In the genomic region with DNA sequence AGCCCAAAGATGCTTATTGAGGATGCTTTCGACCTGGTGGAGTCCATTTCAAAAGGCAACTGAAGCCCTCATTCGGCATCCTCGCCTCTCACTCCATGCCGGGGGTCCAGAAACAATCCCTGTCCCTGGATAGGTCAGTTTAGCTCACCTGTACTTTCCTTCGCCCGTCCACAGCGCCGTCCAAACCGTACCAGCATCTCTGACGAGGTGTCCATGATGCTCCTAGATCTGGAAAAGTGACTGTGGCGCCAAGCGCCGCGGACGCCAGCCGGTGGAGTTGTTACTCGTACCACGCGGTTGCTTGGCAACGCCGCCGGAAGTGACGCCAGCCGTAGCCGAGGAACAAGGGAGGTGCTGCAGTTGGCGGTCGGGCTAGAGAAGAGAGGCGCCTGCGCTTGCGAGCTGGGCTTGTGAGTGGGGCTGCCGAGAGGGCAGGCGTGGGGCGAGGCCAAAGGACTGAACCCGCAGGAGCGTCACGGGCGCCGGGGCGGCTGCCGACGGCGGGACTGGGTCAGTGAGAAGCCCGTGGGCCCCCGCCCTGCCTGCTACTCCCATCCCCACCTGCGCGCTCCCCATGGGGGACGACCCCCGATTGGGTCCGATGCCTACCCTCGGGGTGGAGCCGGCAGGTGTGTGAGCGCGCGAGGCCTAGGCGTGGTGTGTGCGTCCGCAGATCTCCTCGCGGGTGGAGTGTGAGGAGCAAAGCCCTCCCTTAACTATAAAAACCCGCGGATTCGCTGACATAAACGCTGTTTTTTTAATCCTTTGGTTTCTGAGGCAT, we compare ENCODE assay signal across 1 cellular context.
TF ChIP-seq lines count a peak whose summit lies in the region.

A gene with protein sequence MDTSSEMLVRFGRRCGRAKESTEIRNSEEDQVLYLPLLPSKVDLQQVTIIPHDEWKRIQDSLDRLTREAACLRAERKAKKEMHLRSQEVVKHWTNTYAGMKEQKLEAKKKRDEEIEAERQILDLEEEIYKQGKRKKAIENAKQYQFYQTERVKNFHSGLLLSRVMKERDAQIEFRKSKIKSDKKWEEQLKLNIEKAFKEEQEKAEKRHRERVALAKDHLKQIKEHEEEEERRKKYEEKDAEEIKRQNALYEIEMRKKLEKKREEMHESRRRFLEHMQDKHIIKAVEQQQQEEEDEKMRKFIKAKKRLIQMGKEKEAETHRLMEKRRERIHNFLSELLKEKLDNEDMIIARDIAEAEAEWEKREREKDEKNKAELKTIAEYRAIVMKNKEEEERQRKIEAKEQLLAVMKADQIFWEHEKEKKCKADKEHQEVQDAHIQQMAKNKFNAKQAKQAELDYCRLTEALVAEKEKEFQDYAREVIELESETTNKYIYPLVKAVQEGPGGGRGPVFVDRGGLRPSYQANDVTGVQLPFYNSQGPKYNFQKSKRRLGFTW (minus strand): TSS at position 293 of the 781 bp plus-strand sequence. CDS start 78 bp downstream, at position 215.
A gene with protein sequence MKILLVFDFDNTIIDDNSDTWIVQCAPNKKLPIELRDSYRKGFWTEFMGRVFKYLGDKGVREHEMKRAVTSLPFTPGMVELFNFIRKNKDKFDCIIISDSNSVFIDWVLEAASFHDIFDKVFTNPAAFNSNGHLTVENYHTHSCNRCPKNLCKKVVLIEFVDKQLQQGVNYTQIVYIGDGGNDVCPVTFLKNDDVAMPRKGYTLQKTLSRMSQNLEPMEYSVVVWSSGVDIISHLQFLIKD (plus strand): TSS at position 357 of the 781 bp plus-strand sequence. CDS start 6,503 bp downstream, outside the sequence.

TF ChIP-seq in GM12878, 131 proteins besides CTCF, POLR2A, EP300 and RAD21 (continued from another document):
- TF ChIP-seq, protein P1, sequence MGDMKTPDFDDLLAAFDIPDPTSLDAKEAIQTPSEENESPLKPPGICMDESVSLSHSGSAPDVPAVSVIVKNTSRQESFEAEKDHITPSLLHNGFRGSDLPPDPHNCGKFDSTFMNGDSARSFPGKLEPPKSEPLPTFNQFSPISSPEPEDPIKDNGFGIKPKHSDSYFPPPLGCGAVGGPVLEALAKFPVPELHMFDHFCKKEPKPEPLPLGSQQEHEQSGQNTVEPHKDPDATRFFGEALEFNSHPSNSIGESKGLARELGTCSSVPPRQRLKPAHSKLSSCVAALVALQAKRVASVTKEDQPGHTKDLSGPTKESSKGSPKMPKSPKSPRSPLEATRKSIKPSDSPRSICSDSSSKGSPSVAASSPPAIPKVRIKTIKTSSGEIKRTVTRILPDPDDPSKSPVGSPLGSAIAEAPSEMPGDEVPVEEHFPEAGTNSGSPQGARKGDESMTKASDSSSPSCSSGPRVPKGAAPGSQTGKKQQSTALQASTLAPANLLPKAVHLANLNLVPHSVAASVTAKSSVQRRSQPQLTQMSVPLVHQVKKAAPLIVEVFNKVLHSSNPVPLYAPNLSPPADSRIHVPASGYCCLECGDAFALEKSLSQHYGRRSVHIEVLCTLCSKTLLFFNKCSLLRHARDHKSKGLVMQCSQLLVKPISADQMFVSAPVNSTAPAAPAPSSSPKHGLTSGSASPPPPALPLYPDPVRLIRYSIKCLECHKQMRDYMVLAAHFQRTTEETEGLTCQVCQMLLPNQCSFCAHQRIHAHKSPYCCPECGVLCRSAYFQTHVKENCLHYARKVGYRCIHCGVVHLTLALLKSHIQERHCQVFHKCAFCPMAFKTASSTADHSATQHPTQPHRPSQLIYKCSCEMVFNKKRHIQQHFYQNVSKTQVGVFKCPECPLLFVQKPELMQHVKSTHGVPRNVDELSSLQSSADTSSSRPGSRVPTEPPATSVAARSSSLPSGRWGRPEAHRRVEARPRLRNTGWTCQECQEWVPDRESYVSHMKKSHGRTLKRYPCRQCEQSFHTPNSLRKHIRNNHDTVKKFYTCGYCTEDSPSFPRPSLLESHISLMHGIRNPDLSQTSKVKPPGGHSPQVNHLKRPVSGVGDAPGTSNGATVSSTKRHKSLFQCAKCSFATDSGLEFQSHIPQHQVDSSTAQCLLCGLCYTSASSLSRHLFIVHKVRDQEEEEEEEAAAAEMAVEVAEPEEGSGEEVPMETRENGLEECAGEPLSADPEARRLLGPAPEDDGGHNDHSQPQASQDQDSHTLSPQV (IDR thresholded peaks at IDR 0.05): no peak
- TF ChIP-seq SUPT20H (IDR thresholded peaks at IDR 0.05; ENCODE audit: borderline replicate concordance, control insufficient read depth, low read depth, low read length) (no peak), NBN (IDR thresholded peaks at IDR 0.05) (peak; percentile 68), BRCA1 (IDR thresholded peaks at IDR 0.05; ENCODE audit: low read depth, low read length) (no peak), CHD2 (IDR thresholded peaks at IDR 0.05; ENCODE audit: borderline replicate concordance, low read depth, low read length) (0 out of 2 replicates have a peak, but pooled peaks have one; percentile 41), FOS (IDR thresholded peaks at IDR 0.05; ENCODE audit: borderline replicate concordance, extremely low read depth, insufficient read length) (no peak), SREBF1 (IDR thresholded peaks at IDR 0.05; ENCODE audit: low read length) (no peak), ZZZ3 (IDR thresholded peaks at IDR 0.05; ENCODE audit: control insufficient read depth, insufficient read length, low read depth) (no peak), MXI1 (IDR thresholded peaks at IDR 0.05; ENCODE audit: low read depth, low read length) (peak; percentile 90), CBFB (IDR thresholded peaks at IDR 0.05; ENCODE audit: low read depth) (no peak), ZNF217 (IDR thresholded peaks at IDR 0.05) (no peak), NRF1 (conservative IDR thresholded peaks at IDR 0.05; ENCODE audit: low read depth, low read length) (peak; percentile 50), PAX8 (IDR thresholded peaks at IDR 0.05) (no peak), SUZ12 (IDR thresholded peaks at IDR 0.05; ENCODE audit: unreplicated experiment) (no peak), NR2C1 (IDR thresholded peaks at IDR 0.05) (no peak), FOXM1 (IDR thresholded peaks at IDR 0.05; ENCODE audit: low read depth, low read length) (no peak), RELA (IDR thresholded peaks at IDR 0.05; ENCODE audit: borderline replicate concordance, partially characterized antibody) (no peak), EZH2 (IDR thresholded peaks at IDR 0.05; ENCODE audit: borderline replicate concordance, control insufficient read depth, low read depth, low read length) (no peak), ESRRA (IDR thresholded peaks at IDR 0.05; ENCODE audit: low read length) (no peak)
- TF ChIP-seq, protein P2, sequence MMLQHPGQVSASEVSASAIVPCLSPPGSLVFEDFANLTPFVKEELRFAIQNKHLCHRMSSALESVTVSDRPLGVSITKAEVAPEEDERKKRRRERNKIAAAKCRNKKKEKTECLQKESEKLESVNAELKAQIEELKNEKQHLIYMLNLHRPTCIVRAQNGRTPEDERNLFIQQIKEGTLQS (IDR thresholded peaks at IDR 0.05; ENCODE audit: borderline replicate concordance, extremely low read depth, low read depth, low read length): no peak
- TF ChIP-seq, protein P3, sequence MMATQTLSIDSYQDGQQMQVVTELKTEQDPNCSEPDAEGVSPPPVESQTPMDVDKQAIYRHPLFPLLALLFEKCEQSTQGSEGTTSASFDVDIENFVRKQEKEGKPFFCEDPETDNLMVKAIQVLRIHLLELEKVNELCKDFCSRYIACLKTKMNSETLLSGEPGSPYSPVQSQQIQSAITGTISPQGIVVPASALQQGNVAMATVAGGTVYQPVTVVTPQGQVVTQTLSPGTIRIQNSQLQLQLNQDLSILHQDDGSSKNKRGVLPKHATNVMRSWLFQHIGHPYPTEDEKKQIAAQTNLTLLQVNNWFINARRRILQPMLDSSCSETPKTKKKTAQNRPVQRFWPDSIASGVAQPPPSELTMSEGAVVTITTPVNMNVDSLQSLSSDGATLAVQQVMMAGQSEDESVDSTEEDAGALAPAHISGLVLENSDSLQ (IDR thresholded peaks at IDR 0.05): no peak
- TF ChIP-seq, protein P4, sequence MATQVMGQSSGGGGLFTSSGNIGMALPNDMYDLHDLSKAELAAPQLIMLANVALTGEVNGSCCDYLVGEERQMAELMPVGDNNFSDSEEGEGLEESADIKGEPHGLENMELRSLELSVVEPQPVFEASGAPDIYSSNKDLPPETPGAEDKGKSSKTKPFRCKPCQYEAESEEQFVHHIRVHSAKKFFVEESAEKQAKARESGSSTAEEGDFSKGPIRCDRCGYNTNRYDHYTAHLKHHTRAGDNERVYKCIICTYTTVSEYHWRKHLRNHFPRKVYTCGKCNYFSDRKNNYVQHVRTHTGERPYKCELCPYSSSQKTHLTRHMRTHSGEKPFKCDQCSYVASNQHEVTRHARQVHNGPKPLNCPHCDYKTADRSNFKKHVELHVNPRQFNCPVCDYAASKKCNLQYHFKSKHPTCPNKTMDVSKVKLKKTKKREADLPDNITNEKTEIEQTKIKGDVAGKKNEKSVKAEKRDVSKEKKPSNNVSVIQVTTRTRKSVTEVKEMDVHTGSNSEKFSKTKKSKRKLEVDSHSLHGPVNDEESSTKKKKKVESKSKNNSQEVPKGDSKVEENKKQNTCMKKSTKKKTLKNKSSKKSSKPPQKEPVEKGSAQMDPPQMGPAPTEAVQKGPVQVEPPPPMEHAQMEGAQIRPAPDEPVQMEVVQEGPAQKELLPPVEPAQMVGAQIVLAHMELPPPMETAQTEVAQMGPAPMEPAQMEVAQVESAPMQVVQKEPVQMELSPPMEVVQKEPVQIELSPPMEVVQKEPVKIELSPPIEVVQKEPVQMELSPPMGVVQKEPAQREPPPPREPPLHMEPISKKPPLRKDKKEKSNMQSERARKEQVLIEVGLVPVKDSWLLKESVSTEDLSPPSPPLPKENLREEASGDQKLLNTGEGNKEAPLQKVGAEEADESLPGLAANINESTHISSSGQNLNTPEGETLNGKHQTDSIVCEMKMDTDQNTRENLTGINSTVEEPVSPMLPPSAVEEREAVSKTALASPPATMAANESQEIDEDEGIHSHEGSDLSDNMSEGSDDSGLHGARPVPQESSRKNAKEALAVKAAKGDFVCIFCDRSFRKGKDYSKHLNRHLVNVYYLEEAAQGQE (IDR thresholded peaks at IDR 0.05; ENCODE audit: low read depth, low read length): no peak
- TF ChIP-seq, protein P5, sequence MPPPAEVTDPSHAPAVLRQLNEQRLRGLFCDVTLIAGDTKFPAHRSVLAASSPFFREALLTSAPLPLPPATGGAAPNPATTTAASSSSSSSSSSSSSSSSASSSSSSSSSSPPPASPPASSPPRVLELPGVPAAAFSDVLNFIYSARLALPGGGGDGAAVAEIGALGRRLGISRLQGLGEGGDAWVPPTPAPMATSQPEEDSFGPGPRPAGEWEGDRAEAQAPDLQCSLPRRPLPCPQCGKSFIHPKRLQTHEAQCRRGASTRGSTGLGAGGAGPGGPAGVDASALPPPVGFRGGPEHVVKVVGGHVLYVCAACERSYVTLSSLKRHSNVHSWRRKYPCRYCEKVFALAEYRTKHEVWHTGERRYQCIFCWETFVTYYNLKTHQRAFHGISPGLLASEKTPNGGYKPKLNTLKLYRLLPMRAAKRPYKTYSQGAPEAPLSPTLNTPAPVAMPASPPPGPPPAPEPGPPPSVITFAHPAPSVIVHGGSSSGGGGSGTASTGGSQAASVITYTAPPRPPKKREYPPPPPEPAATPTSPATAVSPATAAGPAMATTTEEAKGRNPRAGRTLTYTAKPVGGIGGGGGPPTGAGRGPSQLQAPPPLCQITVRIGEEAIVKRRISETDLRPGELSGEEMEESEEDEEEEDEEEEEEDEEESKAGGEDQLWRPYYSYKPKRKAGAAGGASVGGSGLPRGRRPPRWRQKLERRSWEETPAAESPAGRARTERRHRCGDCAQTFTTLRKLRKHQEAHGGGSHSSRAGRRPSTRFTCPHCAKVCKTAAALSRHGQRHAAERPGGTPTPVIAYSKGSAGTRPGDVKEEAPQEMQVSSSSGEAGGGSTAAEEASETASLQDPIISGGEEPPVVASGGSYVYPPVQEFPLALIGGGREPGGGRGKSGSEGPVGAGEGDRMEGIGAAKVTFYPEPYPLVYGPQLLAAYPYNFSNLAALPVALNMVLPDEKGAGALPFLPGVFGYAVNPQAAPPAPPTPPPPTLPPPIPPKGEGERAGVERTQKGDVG (CRISPR knock-in tag; IDR thresholded peaks at IDR 0.05): no peak
- TF ChIP-seq, protein P6, sequence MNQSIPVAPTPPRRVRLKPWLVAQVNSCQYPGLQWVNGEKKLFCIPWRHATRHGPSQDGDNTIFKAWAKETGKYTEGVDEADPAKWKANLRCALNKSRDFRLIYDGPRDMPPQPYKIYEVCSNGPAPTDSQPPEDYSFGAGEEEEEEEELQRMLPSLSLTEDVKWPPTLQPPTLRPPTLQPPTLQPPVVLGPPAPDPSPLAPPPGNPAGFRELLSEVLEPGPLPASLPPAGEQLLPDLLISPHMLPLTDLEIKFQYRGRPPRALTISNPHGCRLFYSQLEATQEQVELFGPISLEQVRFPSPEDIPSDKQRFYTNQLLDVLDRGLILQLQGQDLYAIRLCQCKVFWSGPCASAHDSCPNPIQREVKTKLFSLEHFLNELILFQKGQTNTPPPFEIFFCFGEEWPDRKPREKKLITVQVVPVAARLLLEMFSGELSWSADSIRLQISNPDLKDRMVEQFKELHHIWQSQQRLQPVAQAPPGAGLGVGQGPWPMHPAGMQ (IDR thresholded peaks at IDR 0.05; ENCODE audit: borderline replicate concordance): no peak
- TF ChIP-seq, protein P7, sequence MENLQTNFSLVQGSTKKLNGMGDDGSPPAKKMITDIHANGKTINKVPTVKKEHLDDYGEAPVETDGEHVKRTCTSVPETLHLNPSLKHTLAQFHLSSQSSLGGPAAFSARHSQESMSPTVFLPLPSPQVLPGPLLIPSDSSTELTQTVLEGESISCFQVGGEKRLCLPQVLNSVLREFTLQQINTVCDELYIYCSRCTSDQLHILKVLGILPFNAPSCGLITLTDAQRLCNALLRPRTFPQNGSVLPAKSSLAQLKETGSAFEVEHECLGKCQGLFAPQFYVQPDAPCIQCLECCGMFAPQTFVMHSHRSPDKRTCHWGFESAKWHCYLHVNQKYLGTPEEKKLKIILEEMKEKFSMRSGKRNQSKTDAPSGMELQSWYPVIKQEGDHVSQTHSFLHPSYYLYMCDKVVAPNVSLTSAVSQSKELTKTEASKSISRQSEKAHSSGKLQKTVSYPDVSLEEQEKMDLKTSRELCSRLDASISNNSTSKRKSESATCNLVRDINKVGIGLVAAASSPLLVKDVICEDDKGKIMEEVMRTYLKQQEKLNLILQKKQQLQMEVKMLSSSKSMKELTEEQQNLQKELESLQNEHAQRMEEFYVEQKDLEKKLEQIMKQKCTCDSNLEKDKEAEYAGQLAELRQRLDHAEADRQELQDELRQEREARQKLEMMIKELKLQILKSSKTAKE (IDR thresholded peaks at IDR 0.05; ENCODE audit: low read depth, poor library complexity, severe bottlenecking): no peak
- TF ChIP-seq, protein P8, sequence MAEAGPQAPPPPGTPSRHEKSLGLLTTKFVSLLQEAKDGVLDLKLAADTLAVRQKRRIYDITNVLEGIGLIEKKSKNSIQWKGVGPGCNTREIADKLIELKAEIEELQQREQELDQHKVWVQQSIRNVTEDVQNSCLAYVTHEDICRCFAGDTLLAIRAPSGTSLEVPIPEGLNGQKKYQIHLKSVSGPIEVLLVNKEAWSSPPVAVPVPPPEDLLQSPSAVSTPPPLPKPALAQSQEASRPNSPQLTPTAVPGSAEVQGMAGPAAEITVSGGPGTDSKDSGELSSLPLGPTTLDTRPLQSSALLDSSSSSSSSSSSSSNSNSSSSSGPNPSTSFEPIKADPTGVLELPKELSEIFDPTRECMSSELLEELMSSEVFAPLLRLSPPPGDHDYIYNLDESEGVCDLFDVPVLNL (IDR thresholded peaks at IDR 0.05; ENCODE audit: low read depth, low read length): no peak
- TF ChIP-seq, protein P9, sequence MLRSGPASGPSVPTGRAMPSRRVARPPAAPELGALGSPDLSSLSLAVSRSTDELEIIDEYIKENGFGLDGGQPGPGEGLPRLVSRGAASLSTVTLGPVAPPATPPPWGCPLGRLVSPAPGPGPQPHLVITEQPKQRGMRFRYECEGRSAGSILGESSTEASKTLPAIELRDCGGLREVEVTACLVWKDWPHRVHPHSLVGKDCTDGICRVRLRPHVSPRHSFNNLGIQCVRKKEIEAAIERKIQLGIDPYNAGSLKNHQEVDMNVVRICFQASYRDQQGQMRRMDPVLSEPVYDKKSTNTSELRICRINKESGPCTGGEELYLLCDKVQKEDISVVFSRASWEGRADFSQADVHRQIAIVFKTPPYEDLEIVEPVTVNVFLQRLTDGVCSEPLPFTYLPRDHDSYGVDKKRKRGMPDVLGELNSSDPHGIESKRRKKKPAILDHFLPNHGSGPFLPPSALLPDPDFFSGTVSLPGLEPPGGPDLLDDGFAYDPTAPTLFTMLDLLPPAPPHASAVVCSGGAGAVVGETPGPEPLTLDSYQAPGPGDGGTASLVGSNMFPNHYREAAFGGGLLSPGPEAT (IDR thresholded peaks at IDR 0.05; ENCODE audit: low read depth): 0 out of 2 replicates have a peak, but pooled peaks have one; percentile 20
